27 cellular contexts compared by ENCODE assay signal in genomic region chr17:41334385-41334784, GRCh38. TPM values are rescaled to one million over a fixed set of nuclear protein-coding genes. Genes with fewer than 3 reads are reported as not detected.
DNase-seq lines count a peak whose midpoint lies in the region; ATAC-seq and TF ChIP-seq lines count a peak whose summit lies in the region.
"Had no signal": no experiment of that assay in that cellular context is flagged by ENCODE, and none has a peak within 500 bp of the region (broad histone marks: within the 10 kb centered on the region; RNA-seq: fewer than 3 reads in every experiment).

No MANE protein-coding gene starts in this region.

- H3K27me3 ChIP-seq in A673 (replicated peaks; ENCODE audit: insufficient read depth, low read depth, low read length, poor library complexity) (no peaks in the 10 kb centered on the region), PC-9 (ENCODE audit: insufficient read depth, low read depth) (no peaks in the 10 kb centered on the region)
- no peaks in the 10 kb centered on the region for H3K27me3 ChIP-seq in CD8-positive, alpha-beta T cell (ENCODE audit: insufficient read depth, low read length)
- H3K27me3 ChIP-seq: right atrium auricular region, upper lobe of left lung had no signal

- H3K4me1 Mint-ChIP-seq in CD8-positive, alpha-beta T cell (ENCODE audit: low read depth) = peaks cover 64% of the 10 kb centered on the region
- peaks cover 40% of the 10 kb centered on the region for H3K4me1 Mint-ChIP-seq in activated naive CD8-positive, alpha-beta T cell treated with anti-CD3 and anti-CD28 coated beads for 36 hours

- TF ChIP-seq CTCF in A673 (conservative IDR thresholded peaks at IDR 0.05; ENCODE audit: low read depth, low read length) = no peak
- TF ChIP-seq CTCF in CD8-positive, alpha-beta T cell (IDR thresholded peaks at IDR 0.05) = no peak
- TF ChIP-seq CTCF in PC-9 (conservative IDR thresholded peaks at IDR 0.05) = no peak

- H3K36me3 ChIP-seq in A673 (ENCODE audit: insufficient read depth, low read length, poor library complexity, severe bottlenecking) (no peaks in the 10 kb centered on the region), PC-9 (ENCODE audit: low read depth) (no peaks in the 10 kb centered on the region)
- H3K36me3 ChIP-seq in CD8-positive, alpha-beta T cell (ENCODE audit: insufficient read depth, low read length) = no peaks in the 10 kb centered on the region
- H3K36me3 ChIP-seq: right atrium auricular region, upper lobe of left lung had no signal

- H3K9me3 ChIP-seq in A673 (ENCODE audit: low read depth, low read length, poor library complexity, severe bottlenecking) (no peaks in the 10 kb centered on the region), PC-9 (ENCODE audit: insufficient read depth, low read depth) (no peaks in the 10 kb centered on the region)
- no peaks in the 10 kb centered on the region for H3K9me3 ChIP-seq in CD8-positive, alpha-beta T cell (ENCODE audit: low read length)
- H3K9me3 ChIP-seq: right atrium auricular region, upper lobe of left lung had no signal

- H3K4me3 ChIP-seq in A673 (ENCODE audit: low read depth, low read length, poor library complexity, severe bottlenecking) (no peak overlapping the region), PC-9 (no peak overlapping the region)
- no peak overlapping the region for H3K4me3 ChIP-seq in CD8-positive, alpha-beta T cell (ENCODE audit: low read depth, low read length)
- H3K4me3 ChIP-seq: right atrium auricular region, upper lobe of left lung had no signal

- H3K27ac ChIP-seq in A673 (ENCODE audit: low read depth, low read length, poor library complexity, severe bottlenecking) = no peak overlapping the region
- no peak overlapping the region for H3K27ac ChIP-seq in CD8-positive, alpha-beta T cell (ENCODE audit: low read depth, low read length)
- no peak overlapping the region for H3K27ac ChIP-seq in PC-9
- H3K27ac ChIP-seq: right atrium auricular region, RWPE1, upper lobe of left lung had no signal

- BruUV-seq in A673 (replicated peaks; lab: Mats Ljungman, UMichigan) (no TSS peak), PC-9 (replicated peaks; lab: Mats Ljungman, UMichigan) (no TSS peak)

- H3K4me1 ChIP-seq in A673 (ENCODE audit: insufficient read depth, low read length, poor library complexity, severe bottlenecking) (no peaks in the 10 kb centered on the region), PC-9 (replicated peaks; ENCODE audit: insufficient read depth) (peaks cover 33% of the 10 kb centered on the region)
- peaks cover 57% of the 10 kb centered on the region for H3K4me1 ChIP-seq in CD8-positive, alpha-beta T cell (ENCODE audit: insufficient read depth, low read length)
- H3K4me1 ChIP-seq: right atrium auricular region had no signal

- no peak overlapping the region for H2AFZ ChIP-seq in PC-9

- H3K27ac Mint-ChIP-seq in CD8-positive, alpha-beta T cell = peak overlapping the region; percentile 68
- no peak overlapping the region for H3K27ac Mint-ChIP-seq in activated naive CD8-positive, alpha-beta T cell treated with anti-CD3 and anti-CD28 coated beads for 36 hours

- no peaks in the 10 kb centered on the region for H3K9me3 Mint-ChIP-seq in CD8-positive, alpha-beta T cell
- no peaks in the 10 kb centered on the region for H3K9me3 Mint-ChIP-seq in activated naive CD8-positive, alpha-beta T cell treated with anti-CD3 and anti-CD28 coated beads for 36 hours

- H3K79me2 ChIP-seq in PC-9 (ENCODE audit: low read depth) = no peaks in the 10 kb centered on the region

- ATAC-seq in CD8-positive, alpha-beta T cell = no peak
- no peak for ATAC-seq in HG02623 (IDR thresholded peaks at IDR 0.05; ENCODE audit: unreplicated experiment)

- no peaks in the 10 kb centered on the region for H3K36me3 Mint-ChIP-seq in CD8-positive, alpha-beta T cell
- no peaks in the 10 kb centered on the region for H3K36me3 Mint-ChIP-seq in activated naive CD8-positive, alpha-beta T cell treated with anti-CD3 and anti-CD28 coated beads for 36 hours

- CTCF ChIA-PET in A673 (lab: Charles Lee) (no interaction called here), PC-9 (lab: Charles Lee) (no interaction called here)
- CTCF ChIA-PET in CD8-positive, alpha-beta T cell (lab: Charles Lee) = interaction anchor here (0.6 to 5.0 kb wide), 3 partner anchors 12 to 1739 kb away, joined by 3 to 41 read pairs (median 3); no protein-coding TSS in a partner anchor

- DNase-seq in A673 (ENCODE audit: low spot score) = peak; percentile 4
- no peak for DNase-seq in CD8-positive, alpha-beta T cell
- DNase-seq in PC-9 = no peak
- DNase-seq in islet precursor cell = peak; percentile 38
- DNase-seq in NK-92 (lab: John Stamatoyannopoulos, UW; ENCODE audit: unreplicated experiment) = no peak
- DNase-seq in hypothalamus (lab: John Stamatoyannopoulos, UW) = no peak
- DNase-seq in activated naive CD8-positive, alpha-beta T cell treated with anti-CD3 and anti-CD28 coated beads for 36 hours = no peak
- DNase-seq: ACHN; activated CD4-positive, CD25-positive, alpha-beta regulatory T cell treated with anti-CD3 and anti-CD28 coated beads, Interleukin-2, amount 50 U/mL, for 72 hours; activated T-cell treated with anti-CD3 and anti-CD28 coated beads, Interleukin-2, amount 50 U/mL, for 1 hour; EL; kidney; NCI-H1694 treated with DMSO at 0.1 percent for 48 hours; NCI-H524; stimulated activated CD4-positive, alpha-beta T cell treated with anti-CD3 and anti-CD28 coated beads, Interleukin-2, amount 100 ng/mL, for 24 hours; upper lobe of left lung had no signal

- POLR2A ChIA-PET in A673 (lab: Charles Lee; ENCODE audit: low non-redundant PET) (no interaction called here), PC-9 (lab: Charles Lee; ENCODE audit: unreplicated experiment) (no interaction called here)
- POLR2A ChIA-PET in CD8-positive, alpha-beta T cell (lab: Charles Lee) = interaction anchor here (0.9 kb wide), 1 partner anchor 15 kb away, joined by 3 read pairs; no protein-coding TSS in a partner anchor

- H3K4me3 Mint-ChIP-seq in CD8-positive, alpha-beta T cell = no peak overlapping the region
- H3K4me3 Mint-ChIP-seq in activated naive CD8-positive, alpha-beta T cell treated with anti-CD3 and anti-CD28 coated beads for 36 hours = no peak overlapping the region

- H3F3A ChIP-seq in PC-9 (ENCODE audit: insufficient read depth, low read depth) = peaks cover 7% of the 10 kb centered on the region; the same call in 1 of the 2 replicates

- intact Hi-C loops in A673 (cut with micrococcal nuclease; ENCODE audit: unreplicated experiment) (no loop called here), PC-9 (cut with micrococcal nuclease; ENCODE audit: unreplicated experiment) (no loop called here)
- intact Hi-C loops in CD8-positive, alpha-beta T cell (cut with DNase I, micrococcal nuclease) = loop anchor here in 1 of 2 experiments (5.0 kb wide), 1 partner anchor 517 kb away; no protein-coding TSS in a partner anchor

- H3K4me2 ChIP-seq in PC-9 = 0 out of 2 replicates have a peak overlapping the region, but pooled peaks have one; percentile 1

- H3K9me2 ChIP-seq in PC-9 (ENCODE audit: insufficient read depth) = no peaks in the 10 kb centered on the region

- H4K20me1 ChIP-seq in PC-9 (ENCODE audit: insufficient read depth) = no peaks in the 10 kb centered on the region

- no peaks in the 10 kb centered on the region for H3K27me3 Mint-ChIP-seq in CD8-positive, alpha-beta T cell (ENCODE audit: low read depth)
- H3K27me3 Mint-ChIP-seq in activated naive CD8-positive, alpha-beta T cell treated with anti-CD3 and anti-CD28 coated beads for 36 hours = no peaks in the 10 kb centered on the region

RNA-seq across cellular contexts. Expression of gene KRT33A, which starts 16.2 kb away (rescaled TPM):
- total RNA-seq in A673 (2021) (not detected in 2 replicates), PC-9 (2021) (not detected in 2 replicates)
- not detected for total RNA-seq in CD8-positive, alpha-beta T cell
- not detected for total RNA-seq in activated naive CD8-positive, alpha-beta T cell treated with anti-CD3 and anti-CD28 coated beads for 36 hours
- total RNA-seq: chondrocyte; H4; kidney; LHCN-M2; liver; mononuclear cell; right atrium auricular region; SK-MEL-5; subcutaneous adipose tissue; T-helper 1 cell treated with Interleukin-12 subunit alpha and Interleukin-12 subunit beta and Interleukin-4 antibody, amounts not matched to agents 30 ng/mL and 1 ng/mL, for 36 hours; upper lobe of left lung had no signal

RNA-seq across cellular contexts. Expression of gene KRTAP17-1, which starts 18.9 kb away (rescaled TPM):
- not detected in 2 replicates for total RNA-seq in A673 (2021)
- not detected for total RNA-seq in CD8-positive, alpha-beta T cell
- total RNA-seq in PC-9 (2021) = not detected in 2 replicates
- total RNA-seq in activated naive CD8-positive, alpha-beta T cell treated with anti-CD3 and anti-CD28 coated beads for 36 hours = not detected
- total RNA-seq: chondrocyte; H4; kidney; LHCN-M2; liver; mononuclear cell; right atrium auricular region; SK-MEL-5; subcutaneous adipose tissue; T-helper 1 cell treated with Interleukin-12 subunit alpha and Interleukin-12 subunit beta and Interleukin-4 antibody, amounts not matched to agents 30 ng/mL and 1 ng/mL, for 36 hours; upper lobe of left lung had no signal

RNA-seq across cellular contexts. Expression of gene KRTAP16-1, which starts 25.3 kb away (rescaled TPM):
- total RNA-seq in A673 (2021) (not detected in 2 replicates), PC-9 (2021) (not detected in 2 replicates)
- 1 to 10 TPM in 1 of 2 experiments, under 1 TPM in 1; 1.00 to 1.1 TPM for total RNA-seq in CD8-positive, alpha-beta T cell
- total RNA-seq in activated naive CD8-positive, alpha-beta T cell treated with anti-CD3 and anti-CD28 coated beads for 36 hours = not detected
- total RNA-seq: chondrocyte; H4; kidney; LHCN-M2; liver; right atrium auricular region; SK-MEL-5; subcutaneous adipose tissue; T-helper 1 cell treated with Interleukin-12 subunit alpha and Interleukin-12 subunit beta and Interleukin-4 antibody, amounts not matched to agents 30 ng/mL and 1 ng/mL, for 36 hours; upper lobe of left lung had no signal

RNA-seq across cellular contexts. Expression of gene KRTAP29-1, which starts 31.7 kb away (rescaled TPM):
- total RNA-seq in A673 (2021) = not detected in 2 replicates
- total RNA-seq in CD8-positive, alpha-beta T cell = not detected
- not detected in 2 replicates for total RNA-seq in PC-9 (2021)
- not detected for total RNA-seq in activated naive CD8-positive, alpha-beta T cell treated with anti-CD3 and anti-CD28 coated beads for 36 hours
- total RNA-seq: chondrocyte; H4; kidney; LHCN-M2; liver; mononuclear cell; right atrium auricular region; SK-MEL-5; subcutaneous adipose tissue; T-helper 1 cell treated with Interleukin-12 subunit alpha and Interleukin-12 subunit beta and Interleukin-4 antibody, amounts not matched to agents 30 ng/mL and 1 ng/mL, for 36 hours; upper lobe of left lung had no signal

RNA-seq across cellular contexts. Expression of gene KRT33B, which starts 35.2 kb away (rescaled TPM):
- total RNA-seq in A673 (2021) = not detected in 2 replicates
- total RNA-seq in CD8-positive, alpha-beta T cell = not detected
- total RNA-seq in PC-9 (2021) = not detected in 2 replicates
- not detected for total RNA-seq in activated naive CD8-positive, alpha-beta T cell treated with anti-CD3 and anti-CD28 coated beads for 36 hours
- total RNA-seq: chondrocyte; H4; kidney; LHCN-M2; liver; mononuclear cell; right atrium auricular region; SK-MEL-5; subcutaneous adipose tissue; T-helper 1 cell treated with Interleukin-12 subunit alpha and Interleukin-12 subunit beta and Interleukin-4 antibody, amounts not matched to agents 30 ng/mL and 1 ng/mL, for 36 hours; upper lobe of left lung had no signal

Comparison
In these comparisons a context has a peak if more than half of its experiments do, and no peak if none do; other contexts are left out.
1. DNase-seq: peak in A673 (single experiment) and islet precursor cell (single experiment); none in CD8-positive, alpha-beta T cell (0 of 7), PC-9 (0 of 2), NK-92 (single experiment), hypothalamus (0 of 51) and activated naive CD8-positive, alpha-beta T cell treated with anti-CD3 and anti-CD28 coated beads for 36 hours (single experiment).